In genomic region chr17:1713878-1714487, GRCh38 we compare ENCODE assay signal across 8 cellular contexts. TPM values are rescaled to one million over a fixed set of nuclear protein-coding genes. Genes with fewer than 3 reads are reported as not detected.
DNase-seq lines count a peak whose midpoint lies in the region; ATAC-seq lines count a peak whose summit lies in the region.

No MANE protein-coding gene starts in this region.

- no peak overlapping the region for H2AFZ ChIP-seq in Karpas-422 (ENCODE audit: low read length)

- peaks cover 2% of the 10 kb centered on the region for H3K27me3 Mint-ChIP-seq in activated T-cell treated with anti-CD3 and anti-CD28 coated beads, Interleukin-2, amount 50 U/mL, for 4 hours (ENCODE audit: low read depth)

- H3K4me1 ChIP-seq in muscle layer of colon (ENCODE audit: insufficient read depth, low read length): peaks cover 33% of the 10 kb centered on the region
- peaks cover 20% of the 10 kb centered on the region for H3K4me1 ChIP-seq in Karpas-422 (ENCODE audit: low read length)

- DNase-seq in activated T-cell treated with anti-CD3 and anti-CD28 coated beads, Interleukin-2, amount 50 U/mL, for 4 hours: no peak
- DNase-seq in activated T-cell treated with anti-CD3 and anti-CD28 coated beads, Interleukin-2, amount 50 U/mL, for 48 hours: no peak
- DNase-seq in NCI-H748 (lab: John Stamatoyannopoulos, UW; ENCODE audit: unreplicated experiment) (peak; percentile 81), germinal center (ENCODE audit: low spot score) (no peak), Karpas-422 (no peak), DMS153 (lab: John Stamatoyannopoulos, UW) (no peak)

- H3K9me3 Mint-ChIP-seq in activated T-cell treated with anti-CD3 and anti-CD28 coated beads, Interleukin-2, amount 50 U/mL, for 4 hours: no peaks in the 10 kb centered on the region

- H3K27me3 ChIP-seq in muscle layer of colon (ENCODE audit: control insufficient read depth in 1 of 2, insufficient read depth in 2 of 2, low read length in 2 of 2) (no peaks in the 10 kb centered on the region), Karpas-422 (ENCODE audit: low read length) (no peaks in the 10 kb centered on the region)

- H3K9me3 ChIP-seq in muscle layer of colon (ENCODE audit: low read length) (no peaks in the 10 kb centered on the region), Karpas-422 (ENCODE audit: low read length) (no peaks in the 10 kb centered on the region)

- H3K79me2 ChIP-seq in Karpas-422 (ENCODE audit: low read length): no peaks in the 10 kb centered on the region

- H4K20me1 ChIP-seq in Karpas-422 (ENCODE audit: insufficient read depth, low read depth, low read length): no peaks in the 10 kb centered on the region; the same call in 1 of the 2 replicates

- H3K4me3 ChIP-seq in muscle layer of colon (ENCODE audit: low read depth in 1 of 2, low read length in 2 of 2): peak overlapping the region; percentile 66 to 95
- H3K4me3 ChIP-seq in Karpas-422 (ENCODE audit: low read length): no peak overlapping the region

- H3K27ac ChIP-seq in cingulate gyrus (ENCODE audit: low read depth, low read length): peak overlapping the region; percentile 75
- peak overlapping the region; percentile 89 for H3K27ac ChIP-seq in muscle layer of colon (ENCODE audit: low read depth, low read length)
- no peak overlapping the region for H3K27ac ChIP-seq in Karpas-422 (ENCODE audit: low read length)

- no peaks in the 10 kb centered on the region for H3K9me2 ChIP-seq in Karpas-422 (replicated peaks; ENCODE audit: insufficient read depth, low read length)

- peaks cover 32% of the 10 kb centered on the region for H3K4me1 Mint-ChIP-seq in activated T-cell treated with anti-CD3 and anti-CD28 coated beads, Interleukin-2, amount 50 U/mL, for 4 hours (ENCODE audit: low read depth)

- H3K36me3 Mint-ChIP-seq in activated T-cell treated with anti-CD3 and anti-CD28 coated beads, Interleukin-2, amount 50 U/mL, for 4 hours (ENCODE audit: insufficient read depth): peaks cover 5% of the 10 kb centered on the region

- H3K36me3 ChIP-seq in muscle layer of colon (ENCODE audit: insufficient read depth, low read length) (peaks cover 20% of the 10 kb centered on the region), Karpas-422 (ENCODE audit: insufficient read depth, low read length) (no peaks in the 10 kb centered on the region)

- peak overlapping the region; percentile 73 for H3K4me3 Mint-ChIP-seq in activated T-cell treated with anti-CD3 and anti-CD28 coated beads, Interleukin-2, amount 50 U/mL, for 4 hours

- no peak overlapping the region for H3K4me2 ChIP-seq in Karpas-422 (ENCODE audit: low read depth, low read length, poor library complexity, severe bottlenecking)

- H3K9ac ChIP-seq in muscle layer of colon (ENCODE audit: low read length) (peak overlapping the region; percentile 23), Karpas-422 (ENCODE audit: low read length) (no peak overlapping the region)

- no peak for ATAC-seq in activated T-cell treated with anti-CD3 and anti-CD28 coated beads, Interleukin-2, amount 50 U/mL, for 4 hours

RNA-seq across cellular contexts. Expression of gene TLCD2, which starts 3.8 kb away (rescaled TPM):
- under 1 TPM; 0.08 to 0.19 (median 0.13) TPM for total RNA-seq in activated T-cell treated with anti-CD3 and anti-CD28 coated beads, Interleukin-2, amount 50 U/mL, for 4 hours
- not detected in 2 replicates for total RNA-seq in Karpas-422 (2014; rRNA removed; shearing (Covaris generic); ENCODE audit: low replicate concordance)

RNA-seq across cellular contexts. Expression of gene WDR81, which starts 10.5 kb away (rescaled TPM):
- total RNA-seq in activated T-cell treated with anti-CD3 and anti-CD28 coated beads, Interleukin-2, amount 50 U/mL, for 4 hours: 10 to 100 TPM; 21.1 to 24.0 (median 21.5) TPM
- total RNA-seq in Karpas-422 (2014; rRNA removed; shearing (Covaris generic); ENCODE audit: low replicate concordance): 11.7 and 28.9 TPM in 2 replicates

RNA-seq across cellular contexts. Expression of gene SERPINF2, which starts 28.7 kb away (rescaled TPM):
- under 1 TPM; 0.45 to 0.60 (median 0.56) TPM for total RNA-seq in activated T-cell treated with anti-CD3 and anti-CD28 coated beads, Interleukin-2, amount 50 U/mL, for 4 hours
- 0.19 and 0.32 TPM in 2 replicates for total RNA-seq in Karpas-422 (2014; rRNA removed; shearing (Covaris generic); ENCODE audit: low replicate concordance)

RNA-seq across cellular contexts. Expression of gene PRPF8, which starts 29.3 kb away (rescaled TPM):
- 100 to 1,000 TPM; 506 to 585 (median 522) TPM for total RNA-seq in activated T-cell treated with anti-CD3 and anti-CD28 coated beads, Interleukin-2, amount 50 U/mL, for 4 hours
- total RNA-seq in Karpas-422 (2014; rRNA removed; shearing (Covaris generic); ENCODE audit: low replicate concordance): 105 and 130 TPM in 2 replicates

RNA-seq across cellular contexts. Expression of gene SERPINF1, which starts 47.9 kb away (rescaled TPM):
- total RNA-seq in activated T-cell treated with anti-CD3 and anti-CD28 coated beads, Interleukin-2, amount 50 U/mL, for 4 hours: 1 to 10 TPM; 1.1 to 1.3 (median 1.3) TPM
- 45.5 and 62.2 TPM in 2 replicates for total RNA-seq in Karpas-422 (2014; rRNA removed; shearing (Covaris generic); ENCODE audit: low replicate concordance)
